1 cellular context compared by ENCODE assay signal in the genomic region with DNA sequence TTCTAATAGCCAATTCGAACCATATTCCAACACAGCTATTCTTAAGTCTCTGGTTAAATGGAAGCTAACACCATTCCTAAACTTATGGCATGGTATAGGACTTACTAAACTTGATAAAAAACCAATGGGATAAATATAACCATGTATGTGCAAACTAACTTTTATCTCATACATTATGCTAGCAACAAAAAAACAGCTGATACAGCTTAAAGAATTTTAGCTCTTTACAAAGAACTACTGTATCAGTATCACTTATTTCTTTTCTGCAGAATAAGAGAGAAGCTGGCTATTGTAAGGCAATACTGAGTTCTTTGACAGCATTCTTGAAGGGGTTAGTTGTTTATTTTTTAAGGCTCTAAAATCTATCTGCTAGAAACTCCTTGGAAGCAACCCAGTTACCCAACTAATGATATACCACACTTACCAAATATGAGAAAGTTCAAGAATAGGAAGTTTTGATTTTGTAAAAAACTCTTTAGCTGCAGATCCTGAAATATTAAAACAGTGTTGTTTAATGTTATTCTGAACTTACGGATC.
TF ChIP-seq lines count a peak whose summit lies in the region.

No MANE protein-coding gene starts in this region.

TF ChIP-seq in SK-N-SH, 30 proteins besides CTCF, POLR2A, EP300 and RAD21 (continued from another document):
- TF ChIP-seq, protein P1, sequence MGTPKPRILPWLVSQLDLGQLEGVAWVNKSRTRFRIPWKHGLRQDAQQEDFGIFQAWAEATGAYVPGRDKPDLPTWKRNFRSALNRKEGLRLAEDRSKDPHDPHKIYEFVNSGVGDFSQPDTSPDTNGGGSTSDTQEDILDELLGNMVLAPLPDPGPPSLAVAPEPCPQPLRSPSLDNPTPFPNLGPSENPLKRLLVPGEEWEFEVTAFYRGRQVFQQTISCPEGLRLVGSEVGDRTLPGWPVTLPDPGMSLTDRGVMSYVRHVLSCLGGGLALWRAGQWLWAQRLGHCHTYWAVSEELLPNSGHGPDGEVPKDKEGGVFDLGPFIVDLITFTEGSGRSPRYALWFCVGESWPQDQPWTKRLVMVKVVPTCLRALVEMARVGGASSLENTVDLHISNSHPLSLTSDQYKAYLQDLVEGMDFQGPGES (IDR thresholded peaks at IDR 0.05; ENCODE audit: low read depth, low read length), result no peak
- TF ChIP-seq POLR2AphosphoS5 (IDR thresholded peaks at IDR 0.05; ENCODE audit: low read depth, low read length), result no peak
